Comparison of ENCODE assay signal across 31 cellular contexts in genomic region chr1:57262472-57262871, GRCh38.
"Had no signal": no experiment of that assay in that cellular context is flagged by ENCODE, and none has a peak within 500 bp of the region (broad histone marks: within the 10 kb centered on the region; RNA-seq: fewer than 3 reads in every experiment).

No MANE protein-coding gene starts in this region.

- H3K27ac Mint-ChIP-seq: activated CD4-positive, alpha-beta memory T cell treated with anti-CD3 and anti-CD28 coated beads, Interleukin-2, amount 10 ng/mL, durations not matched to agents 7 days and 5 days; activated naive CD4-positive, alpha-beta T cell treated with anti-CD3 and anti-CD28 coated beads for 36 hours; activated naive CD8-positive, alpha-beta T cell; activated T-helper 17 cell treated with anti-CD3 and anti-CD28 coated beads, Interleukin-2, amount 50 U/mL, for 72 hours; brain; T-cell had no signal

- H3K27me3 ChIP-seq: MG63 had no signal

- DNase-seq: activated CD4-positive, alpha-beta memory T cell treated with anti-CD3 and anti-CD28 coated beads, Interleukin-2, amount 10 ng/mL, durations not matched to agents 7 days and 5 days; activated CD4-positive, alpha-beta T cell treated with anti-CD3 and anti-CD28 coated beads, Interleukin-2, amount 50 U/mL, for 1 hour; activated CD4-positive, CD25-positive, alpha-beta regulatory T cell; activated gamma-delta T cell; activated naive CD4-positive, alpha-beta T cell treated with anti-CD3 and anti-CD28 coated beads for 36 hours; activated T-cell treated with anti-CD3 and anti-CD28 coated beads for 4 hours; activated T-cell treated with anti-CD3 and anti-CD28 coated beads, Interleukin-2, amount 50 U/mL, for 48 hours; amygdala; MG63; MV-4-11; NCI-H1092 treated with DMSO at 0.1 percent for 48 hours; NCI-H1417 treated with DMSO at 0.1 percent for 48 hours; NCI-H1694; NCI-H2029; NCI-H2107; NCI-H2171 treated with DMSO at 0.1 percent for 48 hours; NCI-H226; NCI-H69; NK-92 treated with Interleukin-12 subunit alpha and Interleukin-12 subunit beta, amount 100 ng/mL, for 24 hours; PC-3; SHP77; T-cell; T-helper 2 cell; T1000 had no signal

- H3K9me3 Mint-ChIP-seq: activated T-helper 17 cell treated with anti-CD3 and anti-CD28 coated beads, Interleukin-2, amount 50 U/mL, for 72 hours; central memory CD8-positive, alpha-beta T cell had no signal

- H3K4me1 Mint-ChIP-seq: activated CD4-positive, alpha-beta memory T cell treated with anti-CD3 and anti-CD28 coated beads, Interleukin-2, amount 10 ng/mL, durations not matched to agents 7 days and 5 days; central memory CD8-positive, alpha-beta T cell; T-cell had no signal

- FAIRE-seq: astrocyte, RCC 7860, TTC549 had no signal

- H3K36me3 Mint-ChIP-seq: activated naive CD8-positive, alpha-beta T cell; brain had no signal

- H3K4me3 Mint-ChIP-seq: activated CD4-positive, alpha-beta memory T cell treated with anti-CD3 and anti-CD28 coated beads, Interleukin-2, amount 10 ng/mL, durations not matched to agents 7 days and 5 days; activated naive CD4-positive, alpha-beta T cell treated with anti-CD3 and anti-CD28 coated beads for 36 hours; activated naive CD8-positive, alpha-beta T cell; activated T-helper 17 cell treated with anti-CD3 and anti-CD28 coated beads, Interleukin-2, amount 50 U/mL, for 72 hours; brain; central memory CD8-positive, alpha-beta T cell; T-cell had no signal

- H3K9me3 ChIP-seq: MG63 had no signal

- H3K27me3 Mint-ChIP-seq: activated CD4-positive, alpha-beta memory T cell treated with anti-CD3 and anti-CD28 coated beads, Interleukin-2, amount 10 ng/mL, durations not matched to agents 7 days and 5 days; activated T-helper 17 cell treated with anti-CD3 and anti-CD28 coated beads, Interleukin-2, amount 50 U/mL, for 72 hours; central memory CD8-positive, alpha-beta T cell had no signal

- ATAC-seq: activated T-helper 17 cell treated with anti-CD3 and anti-CD28 coated beads, Interleukin-2, amount 50 U/mL, for 72 hours; PC-3; T-cell had no signal

- H3K36me3 ChIP-seq: MG63 had no signal

- H3K4me3 ChIP-seq: MG63 had no signal
